25 cellular contexts compared by ENCODE assay signal in the genomic region with DNA sequence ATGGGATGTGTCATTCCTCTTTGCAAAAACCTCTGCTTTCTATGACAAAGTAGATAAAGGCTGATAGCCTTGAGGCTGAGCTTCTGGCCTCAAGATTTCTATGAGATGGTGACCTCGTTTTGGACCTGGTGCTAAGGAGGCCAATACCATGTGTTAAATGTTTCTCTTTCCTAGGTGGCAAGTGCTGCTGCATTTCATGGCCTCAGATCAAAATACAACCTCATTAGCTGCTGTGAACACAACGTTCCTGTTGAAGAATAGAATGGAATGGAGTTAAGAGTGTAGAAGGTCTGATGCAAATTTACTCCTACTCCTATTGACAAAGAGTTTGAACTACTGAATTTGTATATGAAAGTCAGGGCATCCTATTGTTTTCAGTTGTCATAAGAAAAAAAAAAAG.
"Had no signal": no experiment of that assay in that cellular context is flagged by ENCODE, and none has a peak within 500 bp of the region (broad histone marks: within the 10 kb centered on the region; RNA-seq: fewer than 3 reads in every experiment).

No MANE protein-coding gene starts in this region.

- H3K36me3 ChIP-seq: MG63 had no signal

- H3K36me3 Mint-ChIP-seq: activated naive CD4-positive, alpha-beta T cell treated with anti-CD3 and anti-CD28 coated beads, Interleukin-2, amount 10 ng/mL, durations not matched to agents 7 days and 5 days had no signal

- ATAC-seq: activated T-cell treated with anti-CD3 and anti-CD28 coated beads, Interleukin-2, amount 50 U/mL, for 4 hours had no signal

- H3K27ac Mint-ChIP-seq: activated B cell treated with CpG ODN at 0.5 μM for 24 hours; activated CD4-positive, alpha-beta T cell treated with anti-CD3 and anti-CD28 coated beads, Interleukin-2, amount 10 ng/mL, durations not matched to agents 24 days and 14 days; activated naive CD4-positive, alpha-beta T cell treated with anti-CD3 and anti-CD28 coated beads, Interleukin-2, amount 10 ng/mL, durations not matched to agents 7 days and 5 days; activated naive CD8-positive, alpha-beta T cell treated with anti-CD3 and anti-CD28 coated beads for 36 hours; T-helper 1 cell treated with Interleukin-12 subunit alpha and Interleukin-12 subunit beta and Interleukin-4 antibody, amounts not matched to agents 30 μg/mL and 1 μg/mL, for 36 hours had no signal

- H3K27ac ChIP-seq: Peyer's patch, RWPE1 had no signal

- H3K9me3 ChIP-seq: MG63, Peyer's patch had no signal

- H3K27me3 Mint-ChIP-seq: activated B cell treated with CpG ODN at 0.5 μM for 24 hours; activated CD4-positive, alpha-beta T cell treated with anti-CD3 and anti-CD28 coated beads, Interleukin-2, amount 10 ng/mL, durations not matched to agents 24 days and 14 days; activated naive CD4-positive, alpha-beta T cell treated with anti-CD3 and anti-CD28 coated beads, Interleukin-2, amount 10 ng/mL, durations not matched to agents 7 days and 5 days; activated naive CD8-positive, alpha-beta T cell treated with anti-CD3 and anti-CD28 coated beads for 36 hours had no signal

- H3K4me3 Mint-ChIP-seq: activated B cell treated with CpG ODN at 0.5 μM for 24 hours; activated CD4-positive, alpha-beta T cell treated with anti-CD3 and anti-CD28 coated beads, Interleukin-2, amount 10 ng/mL, durations not matched to agents 24 days and 14 days; activated naive CD4-positive, alpha-beta T cell treated with anti-CD3 and anti-CD28 coated beads, Interleukin-2, amount 10 ng/mL, durations not matched to agents 7 days and 5 days; activated naive CD8-positive, alpha-beta T cell treated with anti-CD3 and anti-CD28 coated beads for 36 hours; activated T-cell treated with anti-CD3 and anti-CD28 coated beads, Interleukin-2, amount 50 U/mL, for 4 hours; T-helper 1 cell treated with Interleukin-12 subunit alpha and Interleukin-12 subunit beta and Interleukin-4 antibody, amounts not matched to agents 30 μg/mL and 1 μg/mL, for 36 hours had no signal

- H3K9me3 Mint-ChIP-seq: activated B cell treated with CpG ODN at 0.5 μM for 24 hours; activated naive CD4-positive, alpha-beta T cell treated with anti-CD3 and anti-CD28 coated beads, Interleukin-2, amount 10 ng/mL, durations not matched to agents 7 days and 5 days; activated naive CD8-positive, alpha-beta T cell treated with anti-CD3 and anti-CD28 coated beads for 36 hours; activated T-cell treated with anti-CD3 and anti-CD28 coated beads, Interleukin-2, amount 50 U/mL, for 4 hours; T-helper 1 cell treated with Interleukin-12 subunit alpha and Interleukin-12 subunit beta and Interleukin-4 antibody, amounts not matched to agents 30 μg/mL and 1 μg/mL, for 36 hours had no signal

- H3K27me3 ChIP-seq: MG63, Peyer's patch had no signal

- H3K4me1 Mint-ChIP-seq: activated B cell treated with CpG ODN at 0.5 μM for 24 hours; activated naive CD4-positive, alpha-beta T cell treated with anti-CD3 and anti-CD28 coated beads, Interleukin-2, amount 10 ng/mL, durations not matched to agents 7 days and 5 days had no signal

- H3K4me3 ChIP-seq: MG63, Peyer's patch had no signal

- DNase-seq: activated B cell treated with CpG ODN at 0.5 μM for 24 hours; activated CD4-positive, alpha-beta T cell treated with anti-CD3 and anti-CD28 coated beads for 1 hour; activated CD4-positive, alpha-beta T cell treated with anti-CD3 and anti-CD28 coated beads, Interleukin-2, amount 10 ng/mL, durations not matched to agents 24 days and 14 days; activated CD4-positive, alpha-beta T cell treated with anti-CD3 and anti-CD28 coated beads, Interleukin-2, amount 50 U/mL, for 48 hours; activated gamma-delta T cell; activated naive CD4-positive, alpha-beta T cell treated with anti-CD3 and anti-CD28 coated beads, Interleukin-2, amount 10 ng/mL, durations not matched to agents 7 days and 5 days; activated naive CD8-positive, alpha-beta T cell treated with anti-CD3 and anti-CD28 coated beads for 36 hours; activated T-cell treated with anti-CD3 and anti-CD28 coated beads, Interleukin-2, amount 50 U/mL, for 4 hours; anterior cingulate cortex; MG63; MV-4-11; NCI-H1092 treated with DMSO at 0.1 percent for 48 hours; NCI-H1417 treated with DMSO at 0.1 percent for 48 hours; NCI-H1694; NCI-H2029; NCI-H345; NCI-H510A; NCI-H526 treated with DMSO at 0.1 percent for 48 hours; NCI-H82; NK-92 treated with Interleukin-12 subunit alpha and Interleukin-12 subunit beta, amount 100 ng/mL, for 24 hours; Peyer's patch; SHP77 treated with DMSO at 0.1 percent for 48 hours; T-helper 9 cell had no signal

- H3K4me1 ChIP-seq: Peyer's patch had no signal
